ENCODE assay signal across 14 cellular contexts in the genomic region with DNA sequence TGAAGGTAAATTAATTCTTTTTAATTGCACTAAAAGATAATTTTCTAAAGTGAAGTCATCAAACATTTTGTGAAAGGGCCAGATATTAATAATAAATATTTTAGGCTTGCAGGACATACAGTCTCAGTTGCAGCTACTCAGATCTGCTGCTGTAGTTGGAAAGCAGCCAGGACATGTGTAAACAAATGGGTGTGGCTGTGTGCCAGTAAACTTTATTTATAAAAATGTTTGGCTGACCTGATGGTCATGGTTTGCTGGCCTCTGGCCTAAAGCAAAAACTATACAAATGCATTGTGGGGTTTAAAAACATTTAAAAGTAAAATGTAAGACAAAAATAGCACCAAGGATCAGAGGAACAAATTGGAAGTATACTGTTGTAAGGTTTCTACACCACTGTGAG.
DNase-seq lines count a peak whose midpoint lies in the region; ATAC-seq and TF ChIP-seq lines count a peak whose summit lies in the region.
"Had no signal": no experiment of that assay in that cellular context is flagged by ENCODE, and none has a peak within 500 bp of the region (broad histone marks: within the 10 kb centered on the region; RNA-seq: fewer than 3 reads in every experiment).

No MANE protein-coding gene starts in this region.

- no peaks in the 10 kb centered on the region for H3K36me3 ChIP-seq in naive thymus-derived CD4-positive, alpha-beta T cell (ENCODE audit: control insufficient read depth in 2 of 3, insufficient read depth in 3 of 3, low read length in 3 of 3)
- no peaks in the 10 kb centered on the region for H3K36me3 ChIP-seq in sigmoid colon
- H3K36me3 ChIP-seq: vagina had no signal

- no peak for TF ChIP-seq POLR2A in sigmoid colon (IDR thresholded peaks at IDR 0.05)

- H3K27ac Mint-ChIP-seq in naive thymus-derived CD4-positive, alpha-beta T cell: no peak overlapping the region
- H3K27ac Mint-ChIP-seq: T-helper 2 cell treated with Interferon-gamma antibody and Interleukin-4, amounts not matched to agents 5 μg/mL and 100 μg/mL, for 36 hours had no signal

- no peak for ATAC-seq in naive thymus-derived CD4-positive, alpha-beta T cell
- ATAC-seq: Panc1 had no signal

- TF ChIP-seq EP300 in sigmoid colon (IDR thresholded peaks at IDR 0.05): no peak

- H3K27me3 Mint-ChIP-seq in naive thymus-derived CD4-positive, alpha-beta T cell: peaks cover 0 to 32% (median 0%) of the 10 kb centered on the region in 5 donors

- peaks cover 0 to 1% (median 0%) of the 10 kb centered on the region in 11 donors for H3K9me3 Mint-ChIP-seq in naive thymus-derived CD4-positive, alpha-beta T cell
- H3K9me3 Mint-ChIP-seq: T-helper 2 cell treated with Interferon-gamma antibody and Interleukin-4, amounts not matched to agents 5 μg/mL and 100 μg/mL, for 36 hours had no signal

- H3K36me3 Mint-ChIP-seq in naive thymus-derived CD4-positive, alpha-beta T cell: no peaks in the 10 kb centered on the region

- TF ChIP-seq CTCF in fibroblast of mammary gland (conservative IDR thresholded peaks at IDR 0.05; ENCODE audit: control insufficient read depth, insufficient read depth, low read depth, low read length) (no peak), sigmoid colon (IDR thresholded peaks at IDR 0.05) (no peak)

- intact Hi-C loops in naive thymus-derived CD4-positive, alpha-beta T cell (cut with micrococcal nuclease): no loop called here
- intact Hi-C loops in sigmoid colon (cut with DNase I): no loop called here

- H3K4me1 ChIP-seq in naive thymus-derived CD4-positive, alpha-beta T cell (ENCODE audit: control insufficient read depth in 2 of 2, insufficient read depth in 2 of 2, low read length in 2 of 2): no peaks in the 10 kb centered on the region
- peaks cover 0 to 4% (median 0%) of the 10 kb centered on the region in 4 donors for H3K4me1 ChIP-seq in sigmoid colon

- CTCF ChIA-PET in naive thymus-derived CD4-positive, alpha-beta T cell (lab: Charles Lee): interaction anchor here (0.5 to 1.1 kb wide), 2 partner anchors 287 to 290 kb away, joined by 3 read pairs; no protein-coding TSS in a partner anchor

- DNase-seq in COLO668 (lab: John Stamatoyannopoulos, UW; ENCODE audit: unreplicated experiment) (peak; percentile 48), LHCN-M2 (ENCODE audit: low read depth) (peak; percentile 15), NCI-H82 treated with DMSO at 0.1 percent for 48 hours (lab: John Stamatoyannopoulos, UW; ENCODE audit: unreplicated experiment) (peak; percentile 16), fibroblast of mammary gland (ENCODE audit: low read depth) (peak; percentile 30), midbrain (lab: John Stamatoyannopoulos, UW) (no peak), sigmoid colon (no peak)
- no peak for DNase-seq in naive thymus-derived CD4-positive, alpha-beta T cell
- no peak for DNase-seq in activated CD8-positive, alpha-beta memory T cell treated with anti-CD3 and anti-CD28 coated beads for 24 hours
- DNase-seq: activated CD4-positive, alpha-beta T cell treated with anti-CD3 and anti-CD28 coated beads, Interleukin-2, amount 50 U/mL, for 4 hours; HCEC 1CT; posterior cingulate gyrus had no signal

- H3K4me1 Mint-ChIP-seq in naive thymus-derived CD4-positive, alpha-beta T cell: peaks cover 0 to 2% (median 0%) of the 10 kb centered on the region in 7 donors

- H3K4me3 ChIP-seq in fibroblast of mammary gland (ENCODE audit: control insufficient read depth, low read depth, low read length) (no peak overlapping the region), sigmoid colon (no peak overlapping the region)
- H3K4me3 ChIP-seq in naive thymus-derived CD4-positive, alpha-beta T cell (ENCODE audit: low read length): no peak overlapping the region
- H3K4me3 ChIP-seq: vagina had no signal

- no peak overlapping the region for H3K4me3 Mint-ChIP-seq in naive thymus-derived CD4-positive, alpha-beta T cell
- H3K4me3 Mint-ChIP-seq: T-helper 2 cell treated with Interferon-gamma antibody and Interleukin-4, amounts not matched to agents 5 μg/mL and 100 μg/mL, for 36 hours had no signal

- H3K27ac ChIP-seq in naive thymus-derived CD4-positive, alpha-beta T cell (ENCODE audit: low read depth, low read length): no peak overlapping the region
- H3K27ac ChIP-seq in sigmoid colon: no peak overlapping the region
- H3K27ac ChIP-seq: vagina had no signal

- no peaks in the 10 kb centered on the region for H3K27me3 ChIP-seq in naive thymus-derived CD4-positive, alpha-beta T cell (ENCODE audit: control insufficient read depth in 2 of 2, insufficient read depth in 2 of 2, low read length in 2 of 2)
- H3K27me3 ChIP-seq in sigmoid colon: no peaks in the 10 kb centered on the region
- H3K27me3 ChIP-seq: vagina had no signal

- POLR2A ChIA-PET in naive thymus-derived CD4-positive, alpha-beta T cell (lab: Charles Lee): no interaction called here

- no peaks in the 10 kb centered on the region for H3K9me3 ChIP-seq in naive thymus-derived CD4-positive, alpha-beta T cell (ENCODE audit: control insufficient read depth in 2 of 3, low read length in 3 of 3)
- no peaks in the 10 kb centered on the region for H3K9me3 ChIP-seq in sigmoid colon
- H3K9me3 ChIP-seq: vagina had no signal

Comparison
In these comparisons a context has a peak if more than half of its experiments do, and no peak if none do; other contexts are left out.
1. DNase-seq: peak in COLO668 (single experiment), LHCN-M2 (single experiment), NCI-H82 treated with DMSO at 0.1 percent for 48 hours (single experiment) and fibroblast of mammary gland (single experiment); none in naive thymus-derived CD4-positive, alpha-beta T cell (0 of 9), activated CD8-positive, alpha-beta memory T cell treated with anti-CD3 and anti-CD28 coated beads for 24 hours (single experiment), midbrain (single experiment) and sigmoid colon (single experiment).